Comparison of ENCODE assay signal across 23 cellular contexts in genomic region chr1:242871631-242872030, GRCh38.
A peak's percentile ranks its signal among the peaks of the same experiment; 100 is the strongest.
DNase-seq lines count a peak whose midpoint lies in the region; ATAC-seq, FAIRE-seq and TF ChIP-seq lines count a peak whose summit lies in the region.
"Had no signal": no experiment of that assay in that cellular context is flagged by ENCODE, and none has a peak within 500 bp of the region (broad histone marks: within the 10 kb centered on the region; RNA-seq: fewer than 3 reads in every experiment).

No MANE protein-coding gene starts in this region.

- FAIRE-seq in K562 (lab: Jason Lieb, UNC): peak; percentile 6
- FAIRE-seq: A204.1, D721Med, G401.6, GM12891, GM19239 had no signal

- H3K27ac ChIP-seq in cardiac muscle cell (peak overlapping the region; percentile 67), heart right ventricle (peak overlapping the region in 1 of 10 donors; percentile 20), SK-N-SH (ENCODE audit: low read depth in 2 of 2, low read length in 1 of 2) (peak overlapping the region in 1 of 2 experiments; percentile 24; a peak in 1 of 4 replicates), K562 (ENCODE audit: extremely low read depth, low read depth, low read length) (no peak overlapping the region)
- H3K27ac ChIP-seq: BLaER1 treated with 17β-estradiol and CSF1 and Interleukin-3, amounts not matched to agents 10 nM and 100 nM; C4-2B had no signal

- DNase-seq in cardiac muscle cell (ENCODE audit: low read depth in 1 of 2, low spot score in 1 of 2): no peak
- DNase-seq in heart right ventricle: no peak
- DNase-seq in SK-N-DZ (ENCODE audit: low spot score): peak; percentile 46
- peak; percentile 45 for DNase-seq in SK-N-SH
- DNase-seq in K562 (ENCODE audit: extremely low read depth in 1 of 4, low spot score in 3 of 4): no peak
- DNase-seq in SW 1271 (lab: John Stamatoyannopoulos, UW): no peak
- DNase-seq in SHP77 treated with DMSO at 0.1 percent for 48 hours (lab: John Stamatoyannopoulos, UW): no peak
- DNase-seq: 8988T; AML-193; Caco-2; Calu3; CD4-positive, alpha-beta T cell; CD8-positive, alpha-beta T cell; DMS79 treated with DMSO at 0.1 percent for 48 hours; GF-D8 had no signal

- intact Hi-C loops in heart right ventricle (cut with DNase I): no loop called here
- intact Hi-C loops in K562 (cut with micrococcal nuclease): no loop called here

- H3K27me3 ChIP-seq in cardiac muscle cell (no peaks in the 10 kb centered on the region), heart right ventricle (no peaks in the 10 kb centered on the region), SK-N-SH (ENCODE audit: insufficient read depth) (no peaks in the 10 kb centered on the region), K562 (ENCODE audit: control insufficient read depth in 2 of 2, insufficient read depth in 2 of 2, low read length in 2 of 2) (peaks cover 3 to 5% of the 10 kb centered on the region in 2 experiments; a peak in 2 of 5 replicates)
- H3K27me3 ChIP-seq: BLaER1 treated with 17β-estradiol and CSF1 and Interleukin-3, amounts not matched to agents 10 nM and 100 nM had no signal

- CTCF ChIA-PET in SK-N-SH (lab: Yijun Ruan, JAX): interaction anchor here (2.5 kb wide), 1 partner anchor 10 kb away, joined by 6 read pairs; no protein-coding TSS in a partner anchor
- CTCF ChIA-PET in K562 (lab: Yijun Ruan, JAX; ENCODE audit: low intra/inter-chr PET ratio): no interaction called here

- H3K4me1 ChIP-seq in cardiac muscle cell (ENCODE audit: low read depth) (peaks cover 58% of the 10 kb centered on the region), heart right ventricle (peaks cover 0 to 30% (median 3%) of the 10 kb centered on the region in 9 donors), SK-N-SH (ENCODE audit: control insufficient read depth in 1 of 2, insufficient read depth in 2 of 2, low read depth in 1 of 2, low read length in 1 of 2) (peaks cover 0 to 10% of the 10 kb centered on the region in 2 experiments; a peak in 2 of 4 replicates), K562 (replicated peaks in 1 of 2; ENCODE audit: control insufficient read depth in 2 of 2, insufficient read depth in 2 of 2, low read length in 2 of 2) (no peaks in the 10 kb centered on the region)
- H3K4me1 ChIP-seq: BLaER1 treated with 17β-estradiol and CSF1 and Interleukin-3, amounts not matched to agents 10 nM and 100 nM; Caco-2 had no signal

- in situ Hi-C loops in K562 (cut with MboI): no loop called here

- POLR2A ChIA-PET in SK-N-SH (lab: Yijun Ruan, JAX): no interaction called here
- POLR2A ChIA-PET in K562 (lab: Yijun Ruan, JAX): no interaction called here

- H3K4me2 ChIP-seq in SK-N-SH (no peak overlapping the region), K562 (ENCODE audit: insufficient read depth, low read length) (no peak overlapping the region)
- H3K4me2 ChIP-seq: BLaER1 treated with 17β-estradiol and CSF1 and Interleukin-3, amounts not matched to agents 10 nM and 100 nM had no signal

- no peak for TF ChIP-seq CTCF in cardiac muscle cell (IDR thresholded peaks at IDR 0.05; ENCODE audit: low read depth, low read length)
- TF ChIP-seq CTCF in heart right ventricle (IDR thresholded peaks at IDR 0.05): no peak
- no peak for TF ChIP-seq CTCF in SK-N-SH (IDR thresholded peaks at IDR 0.05)
- TF ChIP-seq CTCF in K562 (IDR thresholded peaks at IDR 0.05 in 2 of 3, conservative IDR thresholded peaks at IDR 0.05 in 1 of 3; ENCODE audit: insufficient read depth in 2 of 3, low read depth in 1 of 3, low read length in 3 of 3): no peak

- ATAC-seq in heart right ventricle (no peak), K562 (no peak), HG03378 (IDR thresholded peaks at IDR 0.05; ENCODE audit: unreplicated experiment) (no peak)
- ATAC-seq: CD8-positive, alpha-beta T cell had no signal

- H3K36me3 ChIP-seq in cardiac muscle cell (no peaks in the 10 kb centered on the region), heart right ventricle (no peaks in the 10 kb centered on the region), SK-N-SH (replicated peaks in 1 of 2; ENCODE audit: control insufficient read depth in 1 of 2, insufficient read depth in 2 of 2, low read length in 1 of 2) (no peaks in the 10 kb centered on the region), K562 (ENCODE audit: control insufficient read depth, insufficient read depth, low read length) (no peaks in the 10 kb centered on the region)
- H3K36me3 ChIP-seq: BLaER1 treated with 17β-estradiol and CSF1 and Interleukin-3, amounts not matched to agents 10 nM and 100 nM had no signal

- WGBS in heart right ventricle, 2 donors: 51 to 52% methylated on average over 3 of the region's 3 CpGs
- 16% methylated on average over 3 of the region's 3 CpGs for WGBS in SK-N-SH (ENCODE audit: low lambda C conversion rate)
- WGBS in K562 (ENCODE audit: insufficient coverage, low coverage, missing lambda C conversion rate): 5% methylated on average over 3 of the region's 3 CpGs

- H3K4me3 ChIP-seq in cardiac muscle cell (no peak overlapping the region), heart right ventricle (no peak overlapping the region), SK-N-SH (ENCODE audit: low read depth in 2 of 2, low read length in 1 of 2) (no peak overlapping the region), K562 (no peak overlapping the region)
- H3K4me3 ChIP-seq: BLaER1 treated with 17β-estradiol and CSF1 and Interleukin-3, amounts not matched to agents 10 nM and 100 nM had no signal

- no peak for TF ChIP-seq POLR2A in K562 (conservative IDR thresholded peaks at IDR 0.05)

- no peak overlapping the region for H3K9ac ChIP-seq in SK-N-SH
- H3K9ac ChIP-seq in K562 (ENCODE audit: insufficient read depth in 1 of 2, low read depth in 2 of 2, low read length in 2 of 2): no peak overlapping the region
- H3K9ac ChIP-seq: BLaER1 treated with 17β-estradiol and CSF1 and Interleukin-3, amounts not matched to agents 10 nM and 100 nM had no signal

- peak in 1 of 2 experiments; percentile 54; a peak in 1 of 4 replicates for TF ChIP-seq EP300 in SK-N-SH (IDR thresholded peaks at IDR 0.05; ENCODE audit: borderline replicate concordance in 1 of 2, low read depth in 1 of 2, low read length in 1 of 2)
- TF ChIP-seq EP300 in K562 (IDR thresholded peaks at IDR 0.05; ENCODE audit: low read length): no peak

- TF ChIP-seq RAD21 in SK-N-SH (IDR thresholded peaks at IDR 0.05; ENCODE audit: low read length) (no peak), K562 (CRISPR knock-in tag; conservative IDR thresholded peaks at IDR 0.05 in 1 of 2, IDR thresholded peaks at IDR 0.05 in 1 of 2) (no peak)

- no peaks in the 10 kb centered on the region for H3K9me2 ChIP-seq in SK-N-SH

- H4K20me1 ChIP-seq in SK-N-SH (ENCODE audit: insufficient read depth): no peaks in the 10 kb centered on the region
- no peaks in the 10 kb centered on the region for H4K20me1 ChIP-seq in K562 (replicated peaks; ENCODE audit: control insufficient read depth, insufficient read depth, low read length)
- H4K20me1 ChIP-seq: BLaER1 treated with 17β-estradiol and CSF1 and Interleukin-3, amounts not matched to agents 10 nM and 100 nM had no signal

- H3K9me3 ChIP-seq in cardiac muscle cell (ENCODE audit: low read depth) (no peaks in the 10 kb centered on the region), heart right ventricle (no peaks in the 10 kb centered on the region), SK-N-SH (no peaks in the 10 kb centered on the region), K562 (replicated peaks; ENCODE audit: control insufficient read depth, insufficient read depth, low read depth, low read length) (no peaks in the 10 kb centered on the region)
- H3K9me3 ChIP-seq: BLaER1 treated with 17β-estradiol and CSF1 and Interleukin-3, amounts not matched to agents 10 nM and 100 nM; Caco-2 had no signal

- no peaks in the 10 kb centered on the region for H3K9me1 ChIP-seq in K562 (ENCODE audit: control insufficient read depth, insufficient read depth, low read length)

- no TSS peak for BruUV-seq in K562 (replicated peaks; lab: Mats Ljungman, UMichigan)

- H3F3A ChIP-seq in SK-N-SH (replicated peaks; ENCODE audit: insufficient read depth): no peaks in the 10 kb centered on the region

- H3K79me2 ChIP-seq in SK-N-SH (ENCODE audit: insufficient read depth): no peaks in the 10 kb centered on the region
- no peaks in the 10 kb centered on the region for H3K79me2 ChIP-seq in K562 (ENCODE audit: control insufficient read depth, insufficient read depth, low read length)

- H2AFZ ChIP-seq in SK-N-SH (ENCODE audit: low read depth) (no peak overlapping the region), K562 (ENCODE audit: low read depth, low read length) (no peak overlapping the region)

TF ChIP-seq in SK-N-SH, 30 proteins besides CTCF, POLR2A, EP300 and RAD21 (continues in another document):
- TF ChIP-seq POLR2AphosphoS5 (IDR thresholded peaks at IDR 0.05; ENCODE audit: low read depth, low read length) (no peak), MAX (IDR thresholded peaks at IDR 0.05; ENCODE audit: low read depth) (no peak), TCF12 (IDR thresholded peaks at IDR 0.05) (no peak), GABPA (IDR thresholded peaks at IDR 0.05; ENCODE audit: low read depth) (no peak), MXI1 (IDR thresholded peaks at IDR 0.05; ENCODE audit: low read depth, low read length) (peak; percentile 21; the same call in 1 of the 2 replicates), JUND (IDR thresholded peaks at IDR 0.05) (no peak), GATA2 (CRISPR knock-in tag; IDR thresholded peaks at IDR 0.05) (peak; percentile 42; the same call in 1 of the 2 replicates)

TF ChIP-seq in K562, 482 proteins besides CTCF, POLR2A, EP300 and RAD21:
- TF ChIP-seq FIP1L1 (IDR thresholded peaks at IDR 0.05; ENCODE audit: low read depth, low read length, poor library complexity, severe bottlenecking): no peak

Comparison
In these comparisons a context has a peak if more than half of its experiments do, and no peak if none do; other contexts are left out.
1. DNase-seq: peak in SK-N-DZ (single experiment) and SK-N-SH (single experiment); none in cardiac muscle cell (0 of 2), heart right ventricle (0 of 2), K562 (0 of 4), SW 1271 (0 of 2) and SHP77 treated with DMSO at 0.1 percent for 48 hours (single experiment).